ENCODE assay signal across 37 cellular contexts in genomic region chr22:35111244-35111643, GRCh38. TPM values are rescaled to one million over a fixed set of nuclear protein-coding genes. Genes with fewer than 3 reads are reported as not detected.
"Had no signal": no experiment of that assay in that cellular context is flagged by ENCODE, and none has a peak within 500 bp of the region (broad histone marks: within the 10 kb centered on the region; RNA-seq: fewer than 3 reads in every experiment).

No MANE protein-coding gene starts in this region.

- ATAC-seq: activated CD4-positive, CD25-positive, alpha-beta regulatory T cell treated with anti-CD3 and anti-CD28 coated beads, Interleukin-2, amount 50 U/mL, for 24 hours; activated CD8-positive, alpha-beta T cell treated with anti-CD3 and anti-CD28 coated beads for 36 hours; activated T-cell treated with anti-CD3 and anti-CD28 coated beads, Interleukin-2, amount 50 U/mL, for 4 hours; activated T-helper 17 cell treated with anti-CD3 and anti-CD28 coated beads, Interleukin-2, amount 50 U/mL, for 72 hours; body of pancreas; effector memory CD8-positive, alpha-beta T cell; gastroesophageal sphincter; T-helper 17 cell had no signal

- H3K4me1 ChIP-seq: body of pancreas, esophagus squamous epithelium, gastroesophageal sphincter had no signal

- DNase-seq: activated B cell treated with CpG ODN at 0.5 μM for 24 hours; activated CD4-positive, alpha-beta T cell treated with anti-CD3 and anti-CD28 coated beads for 48 hours; activated CD4-positive, alpha-beta T cell treated with anti-CD3 and anti-CD28 coated beads, Interleukin-2, amount 50 U/mL, for 1 hour; activated CD4-positive, alpha-beta T cell treated with anti-CD3 and anti-CD28 coated beads, Interleukin-2, amount 50 U/mL, for 48 hours; activated CD8-positive, alpha-beta memory T cell treated with anti-CD3 and anti-CD28 coated beads for 24 hours; activated CD8-positive, alpha-beta T cell treated with anti-CD3 and anti-CD28 coated beads for 36 hours; activated effector memory CD4-positive, alpha-beta T cell treated with Interleukin-2 at 50 U/mL for 16 hours; activated gamma-delta T cell treated with Interleukin-2 at 50 U/mL for 16 hours; activated naive CD4-positive, alpha-beta T cell treated with anti-CD3 and anti-CD28 coated beads, Interleukin-2, amount 50 U/mL, for 16 hours; activated naive CD4-positive, alpha-beta T cell treated with Interleukin-2 at 50 U/mL for 16 hours; activated T-cell treated with anti-CD3 and anti-CD28 coated beads, Interleukin-2, amount 50 U/mL, for 4 hours; amygdala; aorta; body of pancreas; caudate nucleus; cortex of kidney; dermis blood vessel endothelial cell; effector CD4-positive, alpha-beta T cell; effector memory CD8-positive, alpha-beta T cell; esophagus squamous epithelium; foreskin melanocyte; T-helper 1 cell; T-helper 17 cell; T1000; WERI-Rb-1 had no signal

- H3K4me3 ChIP-seq: body of pancreas, esophagus squamous epithelium, gastroesophageal sphincter had no signal

- H3K27me3 ChIP-seq: body of pancreas had no signal

- H3K9me3 ChIP-seq: body of pancreas, esophagus squamous epithelium had no signal

- FAIRE-seq: colon, endometrium, endothelial cell of umbilical vein had no signal

- H3K36me3 ChIP-seq: esophagus squamous epithelium, gastroesophageal sphincter, WERI-Rb-1 had no signal

- H3K27ac ChIP-seq: body of pancreas, epithelial cell of prostate, esophagus squamous epithelium, gastroesophageal sphincter, WERI-Rb-1 had no signal

RNA-seq across cellular contexts. Expression of gene ISX, which starts 45.3 kb away (rescaled TPM):
- total RNA-seq: activated B cell treated with CpG ODN at 0.5 μM for 24 hours; activated CD8-positive, alpha-beta T cell treated with anti-CD3 and anti-CD28 coated beads for 36 hours; activated T-cell treated with anti-CD3 and anti-CD28 coated beads, Interleukin-2, amount 50 U/mL, for 4 hours; activated T-helper 17 cell treated with anti-CD3 and anti-CD28 coated beads, Interleukin-2, amount 50 U/mL, for 72 hours; aorta; chondrocyte; dermis blood vessel endothelial cell; endothelial cell of umbilical vein; esophagus squamous epithelium; fibroblast of lung; fibroblast of villous mesenchyme; gastroesophageal sphincter; glomerular endothelial cell; T-helper 17 cell had no signal
- polyA plus RNA-seq: endothelial cell of umbilical vein, esophagus, fibroblast of lung had no signal
